1 cellular context compared by ENCODE assay signal in the genomic region with DNA sequence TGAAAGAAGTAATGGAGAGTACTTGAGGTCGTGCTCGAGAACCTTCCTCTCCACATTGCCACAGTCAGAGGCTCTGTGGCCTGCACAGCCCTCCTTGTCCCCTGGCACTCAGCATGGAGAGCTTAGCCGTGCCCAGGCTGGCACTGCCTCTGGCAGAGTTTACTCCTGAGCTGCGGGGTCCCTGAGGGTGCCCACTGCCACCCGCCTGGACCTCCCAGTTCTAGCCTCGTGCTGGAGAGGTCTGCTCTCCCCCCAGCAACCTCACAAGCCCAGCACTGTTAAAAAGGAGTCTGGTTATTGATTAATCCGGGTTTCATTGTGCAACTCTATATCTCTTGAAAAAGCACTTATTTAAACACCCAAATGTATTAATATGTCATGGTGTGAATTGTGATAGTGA.
TF ChIP-seq lines count a peak whose summit lies in the region.

No MANE protein-coding gene starts in this region.

TF ChIP-seq in HepG2, 621 proteins besides CTCF, POLR2A, EP300 and RAD21 (continued from another document and continues in another):
- TF ChIP-seq, protein P1, sequence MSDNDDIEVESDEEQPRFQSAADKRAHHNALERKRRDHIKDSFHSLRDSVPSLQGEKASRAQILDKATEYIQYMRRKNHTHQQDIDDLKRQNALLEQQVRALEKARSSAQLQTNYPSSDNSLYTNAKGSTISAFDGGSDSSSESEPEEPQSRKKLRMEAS (IDR thresholded peaks at IDR 0.05): peak; percentile 40; the same call in 1 of the 2 replicates
- TF ChIP-seq, protein P2, sequence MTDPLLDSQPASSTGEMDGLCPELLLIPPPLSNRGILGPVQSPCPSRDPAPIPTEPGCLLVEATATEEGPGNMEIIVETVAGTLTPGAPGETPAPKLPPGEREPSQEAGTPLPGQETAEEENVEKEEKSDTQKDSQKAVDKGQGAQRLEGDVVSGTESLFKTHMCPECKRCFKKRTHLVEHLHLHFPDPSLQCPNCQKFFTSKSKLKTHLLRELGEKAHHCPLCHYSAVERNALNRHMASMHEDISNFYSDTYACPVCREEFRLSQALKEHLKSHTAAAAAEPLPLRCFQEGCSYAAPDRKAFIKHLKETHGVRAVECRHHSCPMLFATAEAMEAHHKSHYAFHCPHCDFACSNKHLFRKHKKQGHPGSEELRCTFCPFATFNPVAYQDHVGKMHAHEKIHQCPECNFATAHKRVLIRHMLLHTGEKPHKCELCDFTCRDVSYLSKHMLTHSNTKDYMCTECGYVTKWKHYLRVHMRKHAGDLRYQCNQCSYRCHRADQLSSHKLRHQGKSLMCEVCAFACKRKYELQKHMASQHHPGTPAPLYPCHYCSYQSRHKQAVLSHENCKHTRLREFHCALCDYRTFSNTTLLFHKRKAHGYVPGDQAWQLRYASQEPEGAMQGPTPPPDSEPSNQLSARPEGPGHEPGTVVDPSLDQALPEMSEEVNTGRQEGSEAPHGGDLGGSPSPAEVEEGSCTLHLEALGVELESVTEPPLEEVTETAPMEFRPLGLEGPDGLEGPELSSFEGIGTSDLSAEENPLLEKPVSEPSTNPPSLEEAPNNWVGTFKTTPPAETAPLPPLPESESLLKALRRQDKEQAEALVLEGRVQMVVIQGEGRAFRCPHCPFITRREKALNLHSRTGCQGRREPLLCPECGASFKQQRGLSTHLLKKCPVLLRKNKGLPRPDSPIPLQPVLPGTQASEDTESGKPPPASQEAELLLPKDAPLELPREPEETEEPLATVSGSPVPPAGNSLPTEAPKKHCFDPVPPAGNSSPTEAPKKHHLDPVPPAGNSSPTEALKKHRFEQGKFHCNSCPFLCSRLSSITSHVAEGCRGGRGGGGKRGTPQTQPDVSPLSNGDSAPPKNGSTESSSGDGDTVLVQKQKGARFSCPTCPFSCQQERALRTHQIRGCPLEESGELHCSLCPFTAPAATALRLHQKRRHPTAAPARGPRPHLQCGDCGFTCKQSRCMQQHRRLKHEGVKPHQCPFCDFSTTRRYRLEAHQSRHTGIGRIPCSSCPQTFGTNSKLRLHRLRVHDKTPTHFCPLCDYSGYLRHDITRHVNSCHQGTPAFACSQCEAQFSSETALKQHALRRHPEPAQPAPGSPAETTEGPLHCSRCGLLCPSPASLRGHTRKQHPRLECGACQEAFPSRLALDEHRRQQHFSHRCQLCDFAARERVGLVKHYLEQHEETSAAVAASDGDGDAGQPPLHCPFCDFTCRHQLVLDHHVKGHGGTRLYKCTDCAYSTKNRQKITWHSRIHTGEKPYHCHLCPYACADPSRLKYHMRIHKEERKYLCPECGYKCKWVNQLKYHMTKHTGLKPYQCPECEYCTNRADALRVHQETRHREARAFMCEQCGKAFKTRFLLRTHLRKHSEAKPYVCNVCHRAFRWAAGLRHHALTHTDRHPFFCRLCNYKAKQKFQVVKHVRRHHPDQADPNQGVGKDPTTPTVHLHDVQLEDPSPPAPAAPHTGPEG (CRISPR knock-in tag; IDR thresholded peaks at IDR 0.05): no peak
- TF ChIP-seq ZNF598 (CRISPR knock-in tag; IDR thresholded peaks at IDR 0.05; ENCODE audit: borderline replicate concordance): no peak
- TF ChIP-seq, protein P3, sequence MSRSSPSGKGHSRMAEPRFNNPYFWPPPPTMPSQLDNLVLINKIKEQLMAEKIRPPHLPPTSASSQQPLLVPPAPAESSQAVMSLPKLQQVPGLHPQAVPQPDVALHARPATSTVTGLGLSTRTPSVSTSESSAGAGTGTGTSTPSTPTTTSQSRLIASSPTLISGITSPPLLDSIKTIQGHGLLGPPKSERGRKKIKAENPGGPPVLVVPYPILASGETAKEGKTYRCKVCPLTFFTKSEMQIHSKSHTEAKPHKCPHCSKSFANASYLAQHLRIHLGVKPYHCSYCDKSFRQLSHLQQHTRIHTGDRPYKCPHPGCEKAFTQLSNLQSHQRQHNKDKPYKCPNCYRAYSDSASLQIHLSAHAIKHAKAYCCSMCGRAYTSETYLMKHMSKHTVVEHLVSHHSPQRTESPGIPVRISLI (CRISPR knock-in tag; IDR thresholded peaks at IDR 0.05; ENCODE audit: borderline replicate concordance): peak; percentile 43; the same call in 1 of the 2 replicates
- TF ChIP-seq, protein P4, sequence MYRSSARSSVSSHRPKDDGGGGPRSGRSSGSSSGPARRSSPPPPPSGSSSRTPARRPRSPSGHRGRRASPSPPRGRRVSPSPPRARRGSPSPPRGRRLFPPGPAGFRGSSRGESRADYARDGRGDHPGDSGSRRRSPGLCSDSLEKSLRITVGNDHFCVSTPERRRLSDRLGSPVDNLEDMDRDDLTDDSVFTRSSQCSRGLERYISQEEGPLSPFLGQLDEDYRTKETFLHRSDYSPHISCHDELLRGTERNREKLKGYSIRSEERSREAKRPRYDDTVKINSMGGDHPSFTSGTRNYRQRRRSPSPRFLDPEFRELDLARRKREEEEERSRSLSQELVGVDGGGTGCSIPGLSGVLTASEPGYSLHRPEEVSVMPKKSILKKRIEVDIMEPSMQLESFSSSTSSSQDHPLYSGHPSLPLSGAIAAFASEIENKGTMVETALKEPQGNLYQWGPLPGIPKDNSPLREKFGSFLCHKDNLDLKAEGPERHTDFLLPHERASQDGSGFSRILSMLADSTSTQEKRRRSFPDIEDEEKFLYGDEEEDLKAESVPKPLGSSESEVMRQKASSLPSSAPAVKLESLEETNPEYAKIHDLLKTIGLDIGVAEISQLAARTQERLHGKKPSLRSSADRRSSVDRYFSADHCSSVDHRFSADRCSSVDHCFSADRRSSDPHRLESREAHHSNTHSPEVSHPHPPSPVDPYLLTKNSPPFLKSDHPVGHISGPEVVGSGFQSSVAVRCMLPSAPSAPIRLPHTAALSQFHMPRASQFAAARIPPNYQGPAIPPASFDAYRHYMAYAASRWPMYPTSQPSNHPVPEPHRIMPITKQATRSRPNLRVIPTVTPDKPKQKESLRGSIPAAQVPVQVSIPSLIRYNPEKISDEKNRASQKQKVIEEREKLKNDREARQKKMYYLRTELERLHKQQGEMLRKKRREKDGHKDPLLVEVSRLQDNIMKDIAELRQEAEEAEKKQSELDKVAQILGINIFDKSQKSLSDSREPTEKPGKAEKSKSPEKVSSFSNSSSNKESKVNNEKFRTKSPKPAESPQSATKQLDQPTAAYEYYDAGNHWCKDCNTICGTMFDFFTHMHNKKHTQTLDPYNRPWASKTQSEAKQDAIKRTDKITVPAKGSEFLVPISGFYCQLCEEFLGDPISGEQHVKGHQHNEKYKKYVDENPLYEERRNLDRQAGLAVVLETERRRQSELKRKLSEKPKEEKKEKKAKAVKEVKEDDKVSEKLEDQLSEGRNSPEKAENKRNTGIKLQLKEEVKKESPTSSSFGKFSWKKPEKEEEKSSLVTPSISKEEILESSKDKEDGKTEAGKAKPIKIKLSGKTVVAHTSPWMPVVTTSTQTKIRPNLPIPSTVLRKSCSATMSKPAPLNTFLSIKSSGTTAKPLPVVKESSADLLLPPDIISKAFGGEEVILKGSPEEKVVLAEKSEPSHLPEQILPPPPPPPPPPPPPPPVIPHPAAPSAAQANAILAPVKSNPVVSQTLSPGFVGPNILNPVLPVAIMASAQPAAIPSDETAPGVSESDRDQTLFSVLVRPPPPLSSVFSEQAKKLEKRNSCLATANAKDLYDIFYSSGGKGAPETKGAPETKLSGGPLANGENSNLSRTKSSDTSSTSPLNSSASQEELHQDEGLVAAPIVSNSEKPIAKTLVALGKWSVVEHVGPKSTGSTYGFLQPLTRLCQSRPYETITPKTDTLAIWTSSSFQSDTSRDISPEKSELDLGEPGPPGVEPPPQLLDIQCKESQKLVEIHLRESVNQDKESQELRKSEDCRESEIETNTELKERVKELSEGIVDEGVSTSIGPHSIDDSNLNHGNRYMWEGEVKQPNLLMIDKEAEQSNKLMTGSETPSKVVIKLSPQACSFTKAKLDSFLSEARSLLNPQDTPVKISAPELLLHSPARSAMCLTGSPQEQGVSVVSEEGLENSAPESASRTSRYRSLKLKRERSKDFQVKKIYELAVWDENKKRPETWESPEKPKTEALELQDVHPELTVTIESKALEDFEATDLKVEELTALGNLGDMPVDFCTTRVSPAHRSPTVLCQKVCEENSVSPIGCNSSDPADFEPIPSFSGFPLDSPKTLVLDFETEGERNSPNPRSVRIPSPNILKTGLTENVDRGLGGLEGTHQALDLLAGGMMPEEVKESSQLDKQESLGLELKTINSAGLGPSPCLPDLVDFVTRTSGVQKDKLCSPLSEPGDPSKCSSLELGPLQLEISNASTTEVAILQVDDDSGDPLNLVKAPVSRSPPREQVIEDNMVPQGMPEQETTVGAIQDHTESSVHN (CRISPR knock-in tag; IDR thresholded peaks at IDR 0.05): no peak
- TF ChIP-seq POGZ (CRISPR knock-in tag; IDR thresholded peaks at IDR 0.05): 0 out of 2 replicates have a peak, but pooled peaks have one; percentile 44
- no peak for TF ChIP-seq ZNF816 (CRISPR knock-in tag; IDR thresholded peaks at IDR 0.05; ENCODE audit: borderline replicate concordance)
- TF ChIP-seq ZBTB1 (CRISPR knock-in tag; IDR thresholded peaks at IDR 0.05; ENCODE audit: borderline replicate concordance): no peak
- no peak for TF ChIP-seq ZNF432 (CRISPR knock-in tag; IDR thresholded peaks at IDR 0.05; ENCODE audit: borderline replicate concordance)
- TF ChIP-seq DPF2 (CRISPR knock-in tag; IDR thresholded peaks at IDR 0.05; ENCODE audit: borderline replicate concordance, low read depth): no peak
- peak; percentile 37; the same call in 1 of the 2 replicates for TF ChIP-seq NFKB2 (CRISPR knock-in tag; IDR thresholded peaks at IDR 0.05; ENCODE audit: borderline replicate concordance)
- TF ChIP-seq ZNF510 (CRISPR knock-in tag; IDR thresholded peaks at IDR 0.05; ENCODE audit: low read depth): no peak; the same call in 1 of the 2 replicates
- no peak for TF ChIP-seq ZNF326 (CRISPR knock-in tag; IDR thresholded peaks at IDR 0.05; ENCODE audit: borderline replicate concordance)
- TF ChIP-seq, protein P5, sequence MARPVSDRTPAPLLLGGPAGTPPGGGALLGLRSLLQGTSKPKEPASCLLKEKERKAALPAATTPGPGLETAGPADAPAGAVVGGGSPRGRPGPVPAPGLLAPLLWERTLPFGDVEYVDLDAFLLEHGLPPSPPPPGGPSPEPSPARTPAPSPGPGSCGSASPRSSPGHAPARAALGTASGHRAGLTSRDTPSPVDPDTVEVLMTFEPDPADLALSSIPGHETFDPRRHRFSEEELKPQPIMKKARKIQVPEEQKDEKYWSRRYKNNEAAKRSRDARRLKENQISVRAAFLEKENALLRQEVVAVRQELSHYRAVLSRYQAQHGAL (CRISPR knock-in tag; IDR thresholded peaks at IDR 0.05; ENCODE audit: not compliant biosample characterization): no peak
- peak; percentile 53; the same call in 1 of the 2 replicates for TF ChIP-seq TBX2 (CRISPR knock-in tag; IDR thresholded peaks at IDR 0.05; ENCODE audit: borderline replicate concordance)
- TF ChIP-seq ZBTB7A (CRISPR knock-in tag; IDR thresholded peaks at IDR 0.05): peak; percentile 44; the same call in 1 of the 2 replicates
- TF ChIP-seq HNF4G (IDR thresholded peaks at IDR 0.05; ENCODE audit: borderline replicate concordance, low read depth, low read length): no peak
- no peak for TF ChIP-seq HNF4G (CRISPR knock-in tag; IDR thresholded peaks at IDR 0.05; ENCODE audit: borderline replicate concordance, low read depth)
- TF ChIP-seq, protein P6, sequence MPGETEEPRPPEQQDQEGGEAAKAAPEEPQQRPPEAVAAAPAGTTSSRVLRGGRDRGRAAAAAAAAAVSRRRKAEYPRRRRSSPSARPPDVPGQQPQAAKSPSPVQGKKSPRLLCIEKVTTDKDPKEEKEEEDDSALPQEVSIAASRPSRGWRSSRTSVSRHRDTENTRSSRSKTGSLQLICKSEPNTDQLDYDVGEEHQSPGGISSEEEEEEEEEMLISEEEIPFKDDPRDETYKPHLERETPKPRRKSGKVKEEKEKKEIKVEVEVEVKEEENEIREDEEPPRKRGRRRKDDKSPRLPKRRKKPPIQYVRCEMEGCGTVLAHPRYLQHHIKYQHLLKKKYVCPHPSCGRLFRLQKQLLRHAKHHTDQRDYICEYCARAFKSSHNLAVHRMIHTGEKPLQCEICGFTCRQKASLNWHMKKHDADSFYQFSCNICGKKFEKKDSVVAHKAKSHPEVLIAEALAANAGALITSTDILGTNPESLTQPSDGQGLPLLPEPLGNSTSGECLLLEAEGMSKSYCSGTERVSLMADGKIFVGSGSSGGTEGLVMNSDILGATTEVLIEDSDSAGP (CRISPR knock-in tag; IDR thresholded peaks at IDR 0.05; ENCODE audit: borderline replicate concordance): peak; percentile 42; the same call in 1 of the 2 replicates
- TF ChIP-seq ZSCAN29 (CRISPR knock-in tag; conservative IDR thresholded peaks at IDR 0.05): peak; percentile 80
- no peak for TF ChIP-seq SMARCC2 (IDR thresholded peaks at IDR 0.05)
- TF ChIP-seq, protein P7, sequence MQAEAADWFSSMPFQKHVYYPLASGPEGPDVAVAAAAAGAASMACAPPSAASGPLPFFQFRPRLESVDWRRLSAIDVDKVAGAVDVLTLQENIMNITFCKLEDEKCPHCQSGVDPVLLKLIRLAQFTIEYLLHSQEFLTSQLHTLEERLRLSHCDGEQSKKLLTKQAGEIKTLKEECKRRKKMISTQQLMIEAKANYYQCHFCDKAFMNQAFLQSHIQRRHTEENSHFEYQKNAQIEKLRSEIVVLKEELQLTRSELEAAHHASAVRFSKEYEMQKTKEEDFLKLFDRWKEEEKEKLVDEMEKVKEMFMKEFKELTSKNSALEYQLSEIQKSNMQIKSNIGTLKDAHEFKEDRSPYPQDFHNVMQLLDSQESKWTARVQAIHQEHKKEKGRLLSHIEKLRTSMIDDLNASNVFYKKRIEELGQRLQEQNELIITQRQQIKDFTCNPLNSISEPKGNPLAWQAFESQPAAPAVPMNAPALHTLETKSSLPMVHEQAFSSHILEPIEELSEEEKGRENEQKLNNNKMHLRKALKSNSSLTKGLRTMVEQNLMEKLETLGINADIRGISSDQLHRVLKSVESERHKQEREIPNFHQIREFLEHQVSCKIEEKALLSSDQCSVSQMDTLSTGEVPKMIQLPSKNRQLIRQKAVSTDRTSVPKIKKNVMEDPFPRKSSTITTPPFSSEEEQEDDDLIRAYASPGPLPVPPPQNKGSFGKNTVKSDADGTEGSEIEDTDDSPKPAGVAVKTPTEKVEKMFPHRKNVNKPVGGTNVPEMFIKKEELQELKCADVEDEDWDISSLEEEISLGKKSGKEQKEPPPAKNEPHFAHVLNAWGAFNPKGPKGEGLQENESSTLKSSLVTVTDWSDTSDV (CRISPR knock-in tag; IDR thresholded peaks at IDR 0.05): no peak
- 0 out of 2 replicates have a peak, but pooled peaks have one; percentile 67 for TF ChIP-seq HNRNPUL1 (IDR thresholded peaks at IDR 0.05; ENCODE audit: low read depth, low read length)
- no peak for TF ChIP-seq FIP1L1 (IDR thresholded peaks at IDR 0.05; ENCODE audit: borderline replicate concordance, insufficient read depth, low read depth, low read length)
- 0 out of 2 replicates have a peak, but pooled peaks have one; percentile 29 for TF ChIP-seq ZFX (CRISPR knock-in tag; IDR thresholded peaks at IDR 0.05; ENCODE audit: low read depth)
- TF ChIP-seq, protein P8, sequence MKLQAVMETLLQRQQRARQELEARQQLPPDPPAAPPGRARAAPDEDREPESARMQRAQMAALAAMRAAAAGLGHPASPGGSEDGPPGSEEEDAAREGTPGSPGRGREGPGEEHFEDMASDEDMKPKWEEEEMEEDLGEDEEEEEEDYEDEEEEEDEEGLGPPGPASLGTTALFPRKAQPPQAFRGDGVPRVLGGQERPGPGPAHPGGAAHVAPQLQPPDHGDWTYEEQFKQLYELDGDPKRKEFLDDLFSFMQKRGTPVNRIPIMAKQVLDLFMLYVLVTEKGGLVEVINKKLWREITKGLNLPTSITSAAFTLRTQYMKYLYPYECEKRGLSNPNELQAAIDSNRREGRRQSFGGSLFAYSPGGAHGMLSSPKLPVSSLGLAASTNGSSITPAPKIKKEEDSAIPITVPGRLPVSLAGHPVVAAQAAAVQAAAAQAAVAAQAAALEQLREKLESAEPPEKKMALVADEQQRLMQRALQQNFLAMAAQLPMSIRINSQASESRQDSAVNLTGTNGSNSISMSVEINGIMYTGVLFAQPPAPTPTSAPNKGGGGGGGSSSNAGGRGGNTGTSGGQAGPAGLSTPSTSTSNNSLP (IDR thresholded peaks at IDR 0.05; ENCODE audit: low read depth, low read length): peak; percentile 89
